In genomic region chr9:96048116-96048953, GRCh38 we compare ENCODE assay signal across 10 cellular contexts.
DNase-seq lines count a peak whose midpoint lies in the region; ATAC-seq and TF ChIP-seq lines count a peak whose summit lies in the region.
"Had no signal": no experiment of that assay in that cellular context is flagged by ENCODE, and none has a peak within 500 bp of the region (broad histone marks: within the 10 kb centered on the region; RNA-seq: fewer than 3 reads in every experiment).

No MANE protein-coding gene starts in this region.

- H3K27ac Mint-ChIP-seq in activated CD8-positive, alpha-beta memory T cell treated with anti-CD3 and anti-CD28 coated beads, Interleukin-2, amount 10 ng/mL, durations not matched to agents 7 days and 5 days = no peak overlapping the region
- peak overlapping the region in 6 of 10 donors; percentile 34 to 83 (median 62) for H3K27ac Mint-ChIP-seq in naive thymus-derived CD8-positive, alpha-beta T cell
- H3K27ac Mint-ChIP-seq: B cell had no signal

- POLR2A ChIA-PET in naive thymus-derived CD8-positive, alpha-beta T cell (lab: Charles Lee) = interaction anchor here (0.6 to 1.7 kb wide), 3 partner anchors 13 to 170 kb away, joined by 3 to 10 read pairs (median 4); no protein-coding TSS in a partner anchor

- CTCF ChIA-PET in activated CD8-positive, alpha-beta memory T cell treated with anti-CD3 and anti-CD28 coated beads, Interleukin-2, amount 10 ng/mL, durations not matched to agents 7 days and 5 days (lab: Charles Lee) = interaction anchor here (1.1 kb wide), 1 partner anchor 9 kb away, joined by 3 read pairs; no protein-coding TSS in a partner anchor

- H3K9me3 ChIP-seq in esophagus squamous epithelium (no peaks in the 10 kb centered on the region), tibial nerve (no peaks in the 10 kb centered on the region)

- TF ChIP-seq EP300 in tibial nerve (IDR thresholded peaks at IDR 0.05) = peak in 1 of 2 donors; percentile 42

- no peak for ATAC-seq in activated CD8-positive, alpha-beta memory T cell treated with anti-CD3 and anti-CD28 coated beads, Interleukin-2, amount 10 ng/mL, durations not matched to agents 7 days and 5 days
- ATAC-seq in naive thymus-derived CD8-positive, alpha-beta T cell = peak; percentile 70 to 81
- no peak for ATAC-seq in HG03095 (IDR thresholded peaks at IDR 0.05; ENCODE audit: unreplicated experiment)

- H3K4me1 Mint-ChIP-seq in activated CD8-positive, alpha-beta memory T cell treated with anti-CD3 and anti-CD28 coated beads, Interleukin-2, amount 10 ng/mL, durations not matched to agents 7 days and 5 days = peaks cover 3% of the 10 kb centered on the region
- peaks cover 8 to 23% (median 12%) of the 10 kb centered on the region in 4 donors for H3K4me1 Mint-ChIP-seq in naive thymus-derived CD8-positive, alpha-beta T cell
- H3K4me1 Mint-ChIP-seq: B cell had no signal

- H3K27me3 ChIP-seq in esophagus squamous epithelium = peaks cover 0 to 15% (median 0%) of the 10 kb centered on the region in 4 donors
- no peaks in the 10 kb centered on the region for H3K27me3 ChIP-seq in tibial nerve

- H3K27me3 Mint-ChIP-seq in activated CD8-positive, alpha-beta memory T cell treated with anti-CD3 and anti-CD28 coated beads, Interleukin-2, amount 10 ng/mL, durations not matched to agents 7 days and 5 days = peaks cover 5% of the 10 kb centered on the region
- peaks cover 0 to 2% (median 0%) of the 10 kb centered on the region in 5 donors for H3K27me3 Mint-ChIP-seq in naive thymus-derived CD8-positive, alpha-beta T cell

- H3K4me3 Mint-ChIP-seq in activated CD8-positive, alpha-beta memory T cell treated with anti-CD3 and anti-CD28 coated beads, Interleukin-2, amount 10 ng/mL, durations not matched to agents 7 days and 5 days = no peak overlapping the region
- peak overlapping the region in 4 of 10 donors; percentile 44 to 82 (median 64) for H3K4me3 Mint-ChIP-seq in naive thymus-derived CD8-positive, alpha-beta T cell
- H3K4me3 Mint-ChIP-seq: B cell had no signal

- intact Hi-C loops in esophagus squamous epithelium (cut with DNase I) = no loop called here

- WGBS in esophagus squamous epithelium, 2 donors = 34 to 47% methylated on average over 20 to 21 of the region's 24 CpGs
- 13 to 18% methylated on average over 23 to 24 of the region's 24 CpGs for WGBS in tibial nerve, 2 donors

- H3K4me3 ChIP-seq in esophagus squamous epithelium (no peak overlapping the region), tibial nerve (peak overlapping the region in 3 of 4 donors; percentile 2 to 28 (median 21))

- H3K36me3 ChIP-seq in esophagus squamous epithelium (no peaks in the 10 kb centered on the region), tibial nerve (no peaks in the 10 kb centered on the region)

- H3K27ac ChIP-seq in esophagus squamous epithelium = peak overlapping the region; percentile 36 to 77 (median 56)
- H3K27ac ChIP-seq in tibial nerve = peak overlapping the region; percentile 38 to 95 (median 84)

- TF ChIP-seq POLR2A in esophagus squamous epithelium (IDR thresholded peaks at IDR 0.05) (no peak), tibial nerve (IDR thresholded peaks at IDR 0.05) (no peak)

- DNase-seq in activated CD8-positive, alpha-beta memory T cell treated with anti-CD3 and anti-CD28 coated beads for 24 hours = peak; percentile 69
- DNase-seq in activated CD8-positive, alpha-beta memory T cell treated with anti-CD3 and anti-CD28 coated beads, Interleukin-2, amount 10 ng/mL, durations not matched to agents 7 days and 5 days = no peak
- DNase-seq in esophagus squamous epithelium (lab: John Stamatoyannopoulos, UW) (no peak), tibial nerve (ENCODE audit: low spot score in 2 of 2) (peak in 1 of 2 donors; percentile 32), NCI-H2029 (lab: John Stamatoyannopoulos, UW) (no peak)
- peak in 6 of 10 donors; percentile 24 to 69 (median 43) for DNase-seq in naive thymus-derived CD8-positive, alpha-beta T cell
- no peak for DNase-seq in activated CD4-positive, CD25-positive, alpha-beta regulatory T cell treated with anti-CD3 and anti-CD28 coated beads, Interleukin-2, amount 50 U/mL, for 72 hours
- DNase-seq: NCI-H146 had no signal

- TF ChIP-seq CTCF in esophagus squamous epithelium (IDR thresholded peaks at IDR 0.05) (no peak), tibial nerve (IDR thresholded peaks at IDR 0.05) (no peak)

- H3K36me3 Mint-ChIP-seq in activated CD8-positive, alpha-beta memory T cell treated with anti-CD3 and anti-CD28 coated beads, Interleukin-2, amount 10 ng/mL, durations not matched to agents 7 days and 5 days = no peaks in the 10 kb centered on the region
- no peaks in the 10 kb centered on the region for H3K36me3 Mint-ChIP-seq in naive thymus-derived CD8-positive, alpha-beta T cell

- no peaks in the 10 kb centered on the region for H3K9me3 Mint-ChIP-seq in activated CD8-positive, alpha-beta memory T cell treated with anti-CD3 and anti-CD28 coated beads, Interleukin-2, amount 10 ng/mL, durations not matched to agents 7 days and 5 days (ENCODE audit: low read depth)
- H3K9me3 Mint-ChIP-seq in naive thymus-derived CD8-positive, alpha-beta T cell = peaks cover 0 to 3% (median 0%) of the 10 kb centered on the region in 9 donors

- H3K4me1 ChIP-seq in esophagus squamous epithelium = peaks cover 0 to 25% (median 13%) of the 10 kb centered on the region in 3 donors
- H3K4me1 ChIP-seq in tibial nerve = peaks cover 0 to 50% (median 20%) of the 10 kb centered on the region in 4 donors

Comparison
In these comparisons a context has a peak if more than half of its experiments do, and no peak if none do; other contexts are left out.
1. DNase-seq: peak in activated CD8-positive, alpha-beta memory T cell treated with anti-CD3 and anti-CD28 coated beads for 24 hours (single experiment) and naive thymus-derived CD8-positive, alpha-beta T cell (6 of 10); none in activated CD8-positive, alpha-beta memory T cell treated with anti-CD3 and anti-CD28 coated beads, Interleukin-2, amount 10 ng/mL, durations not matched to agents 7 days and 5 days (single experiment), esophagus squamous epithelium (single experiment), NCI-H2029 (single experiment) and activated CD4-positive, CD25-positive, alpha-beta regulatory T cell treated with anti-CD3 and anti-CD28 coated beads, Interleukin-2, amount 50 U/mL, for 72 hours (single experiment).
2. ATAC-seq: peak in naive thymus-derived CD8-positive, alpha-beta T cell (2 of 2); none in activated CD8-positive, alpha-beta memory T cell treated with anti-CD3 and anti-CD28 coated beads, Interleukin-2, amount 10 ng/mL, durations not matched to agents 7 days and 5 days (single experiment) and HG03095 (single experiment).
3. H3K4me3 ChIP-seq: peak in tibial nerve (3 of 4); none in esophagus squamous epithelium (0 of 4).